Comparison of ENCODE assay signal across 26 cellular contexts in the genomic region with DNA sequence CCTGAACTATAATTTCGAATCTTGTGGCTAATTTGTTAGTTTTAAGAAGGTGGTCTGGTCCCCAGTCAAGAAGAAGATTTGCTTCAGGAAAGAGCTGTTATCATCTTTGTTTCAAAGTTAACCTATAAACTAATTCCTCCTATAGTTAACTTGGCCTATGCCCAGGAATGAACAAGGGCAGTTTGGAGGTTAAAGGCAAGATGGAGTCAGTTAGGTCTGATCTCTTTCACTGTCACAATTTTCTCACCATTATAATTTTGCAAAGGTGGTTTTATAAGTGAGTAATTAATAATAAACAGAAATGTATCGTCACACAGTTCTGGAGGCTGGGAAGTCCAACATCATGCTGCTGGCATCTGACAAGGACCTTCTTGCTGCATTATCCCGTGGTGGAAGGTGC.
"Had no signal": no experiment of that assay in that cellular context is flagged by ENCODE, and none has a peak within 500 bp of the region (broad histone marks: within the 10 kb centered on the region; RNA-seq: fewer than 3 reads in every experiment).

No MANE protein-coding gene starts in this region.

- H2AFZ ChIP-seq: parathyroid adenoma had no signal

- H3K27ac ChIP-seq: neutrophil, ovary, parathyroid adenoma, psoas muscle, right lobe of liver, sigmoid colon, stomach, thoracic aorta, thyroid gland, tibial nerve, upper lobe of right lung had no signal

- H3K27me3 ChIP-seq: neutrophil, ovary, right lobe of liver, sigmoid colon, stomach, thyroid gland, tibial nerve, upper lobe of right lung, uterus had no signal

- H3K9ac ChIP-seq: parathyroid adenoma had no signal

- H3K4me1 ChIP-seq: uterus had no signal

- H3K36me3 ChIP-seq: neutrophil, ovary, right lobe of liver, sigmoid colon, stomach, thoracic aorta, thyroid gland, tibial nerve, upper lobe of right lung, uterus had no signal

- H3K79me2 ChIP-seq: parathyroid adenoma had no signal

- H3K4me3 ChIP-seq: ovary, psoas muscle, right lobe of liver, sigmoid colon, stomach, thoracic aorta, thyroid gland, tibial nerve, upper lobe of right lung, uterus had no signal

- ATAC-seq: naive thymus-derived CD8-positive, alpha-beta T cell; natural killer cell treated with Interleukin-12 subunit alpha and Interleukin-12 subunit beta and Interleukin-15 and Interleukin-18, amount 100 ng/mL, for 72 hours; psoas muscle; right cardiac atrium; right lobe of liver; stimulated activated effector memory CD8-positive, alpha-beta T cell treated with anti-CD3 and anti-CD28 coated beads, Interleukin-12 subunit alpha, Interleukin-12 subunit beta, amount 100 ng/mL, for 72 hours; stimulated activated naive B cell treated with anti-CD40 and anti-IgM and Interleukin-4, amounts not matched to agents 10 μg/mL and 1 μg/mL and 100 μg/mL, for 72 hours; upper lobe of right lung had no signal

- DNase-seq: naive thymus-derived CD8-positive, alpha-beta T cell; nephron progenitor cell; nucleus accumbens; ovary; posterior cingulate gyrus; psoas muscle; right cardiac atrium; right lobe of liver; sigmoid colon; small intestine; stimulated activated CD4-positive, alpha-beta T cell treated with anti-CD3 and anti-CD28 coated beads, Interleukin-15, amount 100 ng/mL, for 24 hours; stimulated activated CD4-positive, alpha-beta T cell treated with anti-CD3 and anti-CD28 coated beads, Interleukin-2, amount 100 ng/mL, for 24 hours; stimulated activated CD4-positive, alpha-beta T cell treated with anti-CD3 and anti-CD28 coated beads, Interleukin-2, amount 100 ng/mL, for 48 hours; stimulated activated CD4-positive, alpha-beta T cell treated with anti-CD3 and anti-CD28 coated beads, Interleukin-4, amount 100 ng/mL, for 24 hours; stimulated activated naive B cell treated with anti-CD40 and anti-IgM and Interleukin-4, amounts not matched to agents 10 μg/mL and 1 μg/mL and 100 μg/mL, for 72 hours; stimulated activated naive CD4-positive, alpha-beta T cell treated with Interleukin-2 at 50 U/mL for 16 hours; stomach; thyroid gland; upper lobe of right lung; uterus had no signal

- H3K9me3 ChIP-seq: neutrophil, ovary, psoas muscle, right lobe of liver, sigmoid colon, stomach, thoracic aorta, thyroid gland, upper lobe of right lung, uterus had no signal
